Comparison of ENCODE assay signal across 17 cellular contexts in the genomic region with DNA sequence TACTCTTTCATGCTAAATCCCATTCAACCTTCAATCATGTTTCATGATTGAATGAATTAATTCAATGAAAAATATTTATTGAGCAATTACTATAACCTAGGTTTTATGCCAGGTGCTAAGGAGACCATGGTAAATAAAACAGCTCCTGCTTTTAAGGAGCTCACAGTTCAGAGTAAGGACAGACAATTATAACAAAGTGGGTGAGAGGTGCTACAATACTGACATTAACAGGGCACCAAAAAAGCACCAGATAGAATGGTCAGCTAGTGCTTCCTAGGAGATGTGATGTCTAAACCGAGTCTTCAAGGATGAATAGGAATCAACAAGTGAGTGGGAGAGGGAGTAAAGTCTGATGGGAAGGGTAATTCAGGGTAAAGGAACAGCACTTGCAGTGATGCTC.
"Had no signal": no experiment of that assay in that cellular context is flagged by ENCODE, and none has a peak within 500 bp of the region (broad histone marks: within the 10 kb centered on the region; RNA-seq: fewer than 3 reads in every experiment).

No MANE protein-coding gene starts in this region.

- DNase-seq: heart right ventricle; naive thymus-derived CD8-positive, alpha-beta T cell; psoas muscle; stimulated activated CD4-positive, alpha-beta T cell treated with anti-CD3 and anti-CD28 coated beads, Interleukin-12 subunit alpha, Interleukin-12 subunit beta, amount 100 ng/mL, for 4 hours; stimulated activated CD4-positive, alpha-beta T cell treated with anti-CD3 and anti-CD28 coated beads, Interleukin-15, amount 100 ng/mL, for 24 hours; stimulated activated CD4-positive, alpha-beta T cell treated with anti-CD3 and anti-CD28 coated beads, Interleukin-2, amount 100 ng/mL, for 24 hours; stimulated activated CD4-positive, alpha-beta T cell treated with anti-CD3 and anti-CD28 coated beads, Interleukin-4, amount 100 ng/mL, for 1 hour; stimulated activated naive CD4-positive, alpha-beta T cell; tibial artery; uterus had no signal

- H3K9ac ChIP-seq: parathyroid adenoma had no signal

- H3K4me2 ChIP-seq: hepatocyte had no signal

- H2AFZ ChIP-seq: hepatocyte, parathyroid adenoma had no signal

- ATAC-seq: naive thymus-derived CD8-positive, alpha-beta T cell; sciatic nerve had no signal

- H3K79me2 ChIP-seq: hepatocyte, parathyroid adenoma had no signal

- H3K27ac ChIP-seq: heart right ventricle, hepatocyte, parathyroid adenoma, psoas muscle, skin epidermis, suprapubic skin, thoracic aorta, tibial artery, uterus had no signal

- H3K4me1 ChIP-seq: parathyroid adenoma, suprapubic skin, tibial artery, uterus had no signal

- H3K4me3 ChIP-seq: heart right ventricle, hepatocyte, lung, psoas muscle, skin epidermis, suprapubic skin, thoracic aorta, tibial artery, uterus had no signal

- H3K27me3 ChIP-seq: heart right ventricle, hepatocyte, suprapubic skin, tibial artery, uterus had no signal

- H3K9me3 ChIP-seq: heart right ventricle, psoas muscle, suprapubic skin, thoracic aorta, tibial artery, uterus had no signal

- H3K36me3 ChIP-seq: suprapubic skin, thoracic aorta, tibial artery, uterus had no signal
